In the genomic region with DNA sequence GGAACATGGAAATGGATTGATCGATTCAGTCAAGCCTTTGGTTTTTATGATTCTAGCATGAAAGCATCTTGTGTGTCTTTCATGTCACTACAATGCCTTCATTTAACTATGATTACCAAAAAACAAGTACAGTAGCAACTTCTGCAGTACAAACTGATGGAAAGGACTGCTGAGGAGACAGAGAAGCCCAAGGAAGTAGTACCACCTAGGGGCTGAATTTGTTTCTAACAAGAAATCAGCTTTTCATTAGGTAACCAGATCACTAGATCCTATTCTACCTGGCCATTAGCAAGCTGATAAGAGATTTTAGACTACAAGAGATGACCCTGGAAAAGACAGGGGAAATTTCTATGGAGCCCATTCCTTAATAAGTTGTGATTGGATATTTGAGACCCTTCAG, we compare ENCODE assay signal across 1 cellular context.
TF ChIP-seq lines count a peak whose summit lies in the region.

No MANE protein-coding gene starts in this region.

TF ChIP-seq in K562, 482 proteins besides CTCF, POLR2A, EP300 and RAD21 (continued from another document):
- TF ChIP-seq NR0B1 (IDR thresholded peaks at IDR 0.05; ENCODE audit: partially characterized antibody) (no peak), ARID3B (CRISPR knock-in tag; IDR thresholded peaks at IDR 0.05; ENCODE audit: borderline replicate concordance) (no peak)
